Comparison of ENCODE assay signal across 21 cellular contexts in genomic region chr15:66939451-66940023, GRCh38.
DNase-seq lines count a peak whose midpoint lies in the region; ATAC-seq and TF ChIP-seq lines count a peak whose summit lies in the region.
"Had no signal": no experiment of that assay in that cellular context is flagged by ENCODE, and none has a peak within 500 bp of the region (broad histone marks: within the 10 kb centered on the region; RNA-seq: fewer than 3 reads in every experiment).

No MANE protein-coding gene starts in this region.

- H3K9ac ChIP-seq in mesenchymal stem cell (ENCODE audit: low read length): no peak overlapping the region

- peaks cover 7 to 10% of the 10 kb centered on the region in 2 donors for H3K36me3 Mint-ChIP-seq in stimulated activated naive B cell treated with anti-CD40 and anti-IgM and Interleukin-4, amounts not matched to agents 10 μg/mL and 1 μg/mL and 100 μg/mL, for 72 hours
- H3K36me3 Mint-ChIP-seq in stimulated activated memory B cell treated with anti-CD40 and anti-IgM and Interleukin-4, amounts not matched to agents 10 μg/mL and 1 μg/mL and 100 μg/mL, for 72 hours: no peaks in the 10 kb centered on the region

- H3K4me1 ChIP-seq in RWPE2 (ENCODE audit: insufficient read depth, poor library complexity, severe bottlenecking) (no peaks in the 10 kb centered on the region), mesenchymal stem cell (ENCODE audit: control insufficient read depth, insufficient read depth, low read depth, low read length) (peaks cover 10% of the 10 kb centered on the region), tibial nerve (peaks cover 0 to 17% (median 3%) of the 10 kb centered on the region in 4 donors)

- peaks cover 26 to 49% of the 10 kb centered on the region in 2 donors for H3K4me1 Mint-ChIP-seq in stimulated activated naive B cell treated with anti-CD40 and anti-IgM and Interleukin-4, amounts not matched to agents 10 μg/mL and 1 μg/mL and 100 μg/mL, for 72 hours
- peaks cover 35% of the 10 kb centered on the region for H3K4me1 Mint-ChIP-seq in stimulated activated memory B cell treated with anti-CD40 and anti-IgM and Interleukin-4, amounts not matched to agents 10 μg/mL and 1 μg/mL and 100 μg/mL, for 72 hours

- H4K91ac ChIP-seq in mesenchymal stem cell (ENCODE audit: low read length): no peak overlapping the region

- no peak overlapping the region for H4K8ac ChIP-seq in mesenchymal stem cell (ENCODE audit: low read length)

- no peak overlapping the region for H3K27ac ChIP-seq in RWPE2 (ENCODE audit: poor library complexity, severe bottlenecking)
- H3K27ac ChIP-seq in mesenchymal stem cell (ENCODE audit: low read length, poor library complexity, severe bottlenecking): no peak overlapping the region
- no peak overlapping the region for H3K27ac ChIP-seq in tibial nerve
- H3K27ac ChIP-seq: C4-2B, Peyer's patch had no signal

- H3K9me3 Mint-ChIP-seq in stimulated activated naive B cell treated with anti-CD40 and anti-IgM and Interleukin-4, amounts not matched to agents 10 μg/mL and 1 μg/mL and 100 μg/mL, for 72 hours: peaks cover 0 to 10% of the 10 kb centered on the region in 2 donors
- peaks cover 4% of the 10 kb centered on the region for H3K9me3 Mint-ChIP-seq in stimulated activated memory B cell treated with anti-CD40 and anti-IgM and Interleukin-4, amounts not matched to agents 10 μg/mL and 1 μg/mL and 100 μg/mL, for 72 hours

- no peak overlapping the region for H2BK12ac ChIP-seq in mesenchymal stem cell (ENCODE audit: low read length in 2 of 2)

- no peak for TF ChIP-seq CTCF in RWPE2 (IDR thresholded peaks at IDR 0.05; ENCODE audit: poor library complexity, severe bottlenecking)
- TF ChIP-seq CTCF in tibial nerve (IDR thresholded peaks at IDR 0.05): no peak

- H2BK15ac ChIP-seq in mesenchymal stem cell (ENCODE audit: low read depth, poor library complexity, severe bottlenecking): peak overlapping the region; percentile 69

- H3K36me3 ChIP-seq in RWPE2 (ENCODE audit: low read depth) (no peaks in the 10 kb centered on the region), mesenchymal stem cell (ENCODE audit: control insufficient read depth in 1 of 2, insufficient read depth in 2 of 2, low read depth in 1 of 2, low read length in 2 of 2) (no peaks in the 10 kb centered on the region), tibial nerve (no peaks in the 10 kb centered on the region)
- H3K36me3 ChIP-seq: Peyer's patch had no signal

- no peak overlapping the region for H3K23ac ChIP-seq in mesenchymal stem cell (ENCODE audit: low read length in 2 of 2)

- no peak overlapping the region for H3K4me3 ChIP-seq in RWPE2 (ENCODE audit: severe bottlenecking)
- H3K4me3 ChIP-seq in mesenchymal stem cell (ENCODE audit: insufficient read depth in 1 of 2, low read depth in 1 of 2, low read length in 2 of 2): no peak overlapping the region
- H3K4me3 ChIP-seq in tibial nerve: no peak overlapping the region
- H3K4me3 ChIP-seq: Peyer's patch had no signal

- no peak overlapping the region for H2AK5ac ChIP-seq in mesenchymal stem cell (ENCODE audit: low read length, severe bottlenecking)

- H3K4ac ChIP-seq in mesenchymal stem cell (ENCODE audit: low read depth in 1 of 2, low read length in 2 of 2): no peak overlapping the region

- peak; percentile 15 for DNase-seq in activated CD4-positive, CD25-positive, alpha-beta regulatory T cell treated with anti-CD3 and anti-CD28 coated beads, Interleukin-2, amount 50 U/mL, for 72 hours
- peak; percentile 41 for DNase-seq in RWPE2 (ENCODE audit: low spot score)
- no peak for DNase-seq in mesenchymal stem cell
- no peak for DNase-seq in stimulated activated naive B cell treated with anti-CD40 and anti-IgM and Interleukin-4, amounts not matched to agents 10 μg/mL and 1 μg/mL and 100 μg/mL, for 72 hours
- no peak for DNase-seq in tibial nerve (ENCODE audit: low spot score in 2 of 2)
- DNase-seq: 8988T, DMS53, EL, GF-D8, KBM-7, NCI-H1092, NCI-H1436, NCI-H187 treated with DMSO at 0.1 percent for 48 hours, NCI-H2107, NCI-H69, Peyer's patch had no signal

- H2BK5ac ChIP-seq in mesenchymal stem cell (ENCODE audit: low read depth, low read length, poor library complexity, severe bottlenecking): no peak overlapping the region

- no peak overlapping the region for H3K18ac ChIP-seq in mesenchymal stem cell (ENCODE audit: low read depth in 1 of 2, low read length in 2 of 2)

- 95% methylated on average over 8 of the region's 8 CpGs for WGBS in mesenchymal stem cell
- WGBS in tibial nerve, 2 donors: 88 to 89% methylated on average over 8 of the region's 8 CpGs

- no peaks in the 10 kb centered on the region for H3K79me1 ChIP-seq in mesenchymal stem cell (replicated peaks; ENCODE audit: low read length, poor library complexity, severe bottlenecking)

- ATAC-seq in activated CD4-positive, CD25-positive, alpha-beta regulatory T cell treated with anti-CD3 and anti-CD28 coated beads, Interleukin-2, amount 50 U/mL, for 24 hours: no peak
- ATAC-seq in RWPE2 (ENCODE audit: low read depth) (no peak), HG02840 (IDR thresholded peaks at IDR 0.05; ENCODE audit: low FRiP score, unreplicated experiment) (no peak)
- no peak for ATAC-seq in stimulated activated naive B cell treated with anti-CD40 and anti-IgM and Interleukin-4, amounts not matched to agents 10 μg/mL and 1 μg/mL and 100 μg/mL, for 72 hours (replicated peaks)
- no peak for ATAC-seq in stimulated activated memory B cell treated with anti-CD40 and anti-IgM and Interleukin-4, amounts not matched to agents 10 μg/mL and 1 μg/mL and 100 μg/mL, for 72 hours
- ATAC-seq: HepG2 had no signal

- H3K27ac Mint-ChIP-seq in stimulated activated naive B cell treated with anti-CD40 and anti-IgM and Interleukin-4, amounts not matched to agents 10 μg/mL and 1 μg/mL and 100 μg/mL, for 72 hours: peak overlapping the region; percentile 79
- no peak overlapping the region for H3K27ac Mint-ChIP-seq in stimulated activated memory B cell treated with anti-CD40 and anti-IgM and Interleukin-4, amounts not matched to agents 10 μg/mL and 1 μg/mL and 100 μg/mL, for 72 hours

- no peak for TF ChIP-seq POLR2A in tibial nerve (IDR thresholded peaks at IDR 0.05)

- no peak overlapping the region for H3K4me3 Mint-ChIP-seq in stimulated activated naive B cell treated with anti-CD40 and anti-IgM and Interleukin-4, amounts not matched to agents 10 μg/mL and 1 μg/mL and 100 μg/mL, for 72 hours
- H3K4me3 Mint-ChIP-seq in stimulated activated memory B cell treated with anti-CD40 and anti-IgM and Interleukin-4, amounts not matched to agents 10 μg/mL and 1 μg/mL and 100 μg/mL, for 72 hours: no peak overlapping the region

- peaks cover 9 to 19% of the 10 kb centered on the region in 2 donors for H3K27me3 Mint-ChIP-seq in stimulated activated naive B cell treated with anti-CD40 and anti-IgM and Interleukin-4, amounts not matched to agents 10 μg/mL and 1 μg/mL and 100 μg/mL, for 72 hours
- peaks cover 26% of the 10 kb centered on the region for H3K27me3 Mint-ChIP-seq in stimulated activated memory B cell treated with anti-CD40 and anti-IgM and Interleukin-4, amounts not matched to agents 10 μg/mL and 1 μg/mL and 100 μg/mL, for 72 hours

- TF ChIP-seq EP300 in tibial nerve (IDR thresholded peaks at IDR 0.05): no peak

- no peaks in the 10 kb centered on the region for H3K9me3 ChIP-seq in RWPE2 (ENCODE audit: severe bottlenecking)
- H3K9me3 ChIP-seq in mesenchymal stem cell (ENCODE audit: control insufficient read depth, low read length): peaks cover 8% of the 10 kb centered on the region
- peaks cover 0 to 6% (median 0%) of the 10 kb centered on the region in 4 donors for H3K9me3 ChIP-seq in tibial nerve
- H3K9me3 ChIP-seq: Peyer's patch had no signal

- H2AFZ ChIP-seq in mesenchymal stem cell (ENCODE audit: low read depth, low read length): no peak overlapping the region

- H2BK120ac ChIP-seq in mesenchymal stem cell (ENCODE audit: low read depth, low read length): no peak overlapping the region

- no peak overlapping the region for H3K4me2 ChIP-seq in mesenchymal stem cell (ENCODE audit: low read length, poor library complexity, severe bottlenecking)

- no peaks in the 10 kb centered on the region for H3K27me3 ChIP-seq in RWPE2 (ENCODE audit: insufficient read depth, poor library complexity, severe bottlenecking)
- no peaks in the 10 kb centered on the region for H3K27me3 ChIP-seq in mesenchymal stem cell (ENCODE audit: control insufficient read depth in 1 of 2, insufficient read depth in 1 of 2, low read length in 2 of 2)
- no peaks in the 10 kb centered on the region for H3K27me3 ChIP-seq in tibial nerve
- H3K27me3 ChIP-seq: Peyer's patch had no signal

- H3K14ac ChIP-seq in mesenchymal stem cell (ENCODE audit: low read length in 2 of 2): no peak overlapping the region

Comparison
In these comparisons a context has a peak if more than half of its experiments do, and no peak if none do; other contexts are left out.
1. DNase-seq: peak in activated CD4-positive, CD25-positive, alpha-beta regulatory T cell treated with anti-CD3 and anti-CD28 coated beads, Interleukin-2, amount 50 U/mL, for 72 hours (single experiment) and RWPE2 (single experiment); none in mesenchymal stem cell (single experiment), stimulated activated naive B cell treated with anti-CD40 and anti-IgM and Interleukin-4, amounts not matched to agents 10 μg/mL and 1 μg/mL and 100 μg/mL, for 72 hours (single experiment) and tibial nerve (0 of 2).